In genomic region chr5:124744170-124744911, GRCh38 we compare ENCODE assay signal across 8 cellular contexts. TPM values are rescaled to one million over a fixed set of nuclear protein-coding genes. Genes with fewer than 3 reads are reported as not detected.
DNase-seq lines count a peak whose midpoint lies in the region; ATAC-seq and TF ChIP-seq lines count a peak whose summit lies in the region.

No MANE protein-coding gene starts in this region.

- no peak for ATAC-seq in activated CD8-positive, alpha-beta T cell treated with anti-CD3 and anti-CD28 coated beads for 36 hours
- no peak for ATAC-seq in GM18498 (IDR thresholded peaks at IDR 0.05; ENCODE audit: unreplicated experiment)

- H3K27me3 ChIP-seq in kidney epithelial cell (ENCODE audit: control insufficient read depth, insufficient read depth, low read length) = no peaks in the 10 kb centered on the region
- H3K27me3 ChIP-seq in subcutaneous abdominal adipose tissue (ENCODE audit: control insufficient read depth in 5 of 5, insufficient read depth in 4 of 5, low read length in 5 of 5) = peaks cover 0 to 2% (median 0%) of the 10 kb centered on the region in 5 donors

- peak overlapping the region; percentile 95 for H3K27ac ChIP-seq in subcutaneous abdominal adipose tissue (ENCODE audit: low read depth, low read length)

- H3K4me1 ChIP-seq in subcutaneous abdominal adipose tissue (ENCODE audit: control insufficient read depth in 5 of 5, insufficient read depth in 5 of 5, low read length in 5 of 5) = peaks cover 2 to 70% (median 64%) of the 10 kb centered on the region in 5 donors

- peaks cover 30% of the 10 kb centered on the region for H3K4me1 Mint-ChIP-seq in activated CD8-positive, alpha-beta T cell treated with anti-CD3 and anti-CD28 coated beads for 36 hours (ENCODE audit: low read depth)

- H3K36me3 ChIP-seq in kidney epithelial cell (ENCODE audit: control insufficient read depth, insufficient read depth, low read length) (no peaks in the 10 kb centered on the region), subcutaneous abdominal adipose tissue (ENCODE audit: control insufficient read depth in 5 of 5, insufficient read depth in 5 of 5, low read length in 5 of 5) (no peaks in the 10 kb centered on the region)

- H3K4me3 ChIP-seq in HFF-Myc (replicated peaks; ENCODE audit: low read depth, low read length) (peak overlapping the region; percentile 62), kidney epithelial cell (ENCODE audit: low read depth, low read length) (peak overlapping the region; percentile 80), subcutaneous abdominal adipose tissue (ENCODE audit: low read depth in 1 of 5, low read length in 5 of 5) (peak overlapping the region; percentile 76 to 86 (median 83))

- intact Hi-C loops in activated CD8-positive, alpha-beta T cell treated with anti-CD3 and anti-CD28 coated beads for 36 hours (cut with micrococcal nuclease) = no loop called here

- no peaks in the 10 kb centered on the region for H3K36me3 Mint-ChIP-seq in activated CD8-positive, alpha-beta T cell treated with anti-CD3 and anti-CD28 coated beads for 36 hours (ENCODE audit: low read depth)

- H3K4me3 Mint-ChIP-seq in activated CD8-positive, alpha-beta T cell treated with anti-CD3 and anti-CD28 coated beads for 36 hours = no peak overlapping the region

- no peak for DNase-seq in HFF-Myc (ENCODE audit: extremely low read depth, low read depth)
- peak; percentile 67 for DNase-seq in astrocyte of the hippocampus (ENCODE audit: low read depth, low spot score)
- DNase-seq in kidney epithelial cell (ENCODE audit: low read depth) = no peak
- no peak for DNase-seq in NCI-H446 treated with DMSO at 0.1 percent for 48 hours (lab: John Stamatoyannopoulos, UW)
- DNase-seq in Kasumi-1 (lab: John Stamatoyannopoulos, UW) = no peak
- DNase-seq in activated CD8-positive, alpha-beta T cell treated with anti-CD3 and anti-CD28 coated beads for 36 hours = no peak

- no peak for TF ChIP-seq CTCF in HFF-Myc (IDR thresholded peaks at IDR 0.05; ENCODE audit: low read depth, low read length, missing control alignments)
- no peak for TF ChIP-seq CTCF in kidney epithelial cell (IDR thresholded peaks at IDR 0.05; ENCODE audit: insufficient read depth, low read length, poor library complexity, severe bottlenecking)
- TF ChIP-seq CTCF in activated CD8-positive, alpha-beta T cell treated with anti-CD3 and anti-CD28 coated beads for 36 hours (IDR thresholded peaks at IDR 0.05) = no peak

- no peaks in the 10 kb centered on the region for H3K9me3 Mint-ChIP-seq in activated CD8-positive, alpha-beta T cell treated with anti-CD3 and anti-CD28 coated beads for 36 hours

- H3K9ac ChIP-seq in subcutaneous abdominal adipose tissue (ENCODE audit: low read length in 5 of 5) = peak overlapping the region; percentile 44 to 86 (median 66)

- POLR2A ChIA-PET in activated CD8-positive, alpha-beta T cell treated with anti-CD3 and anti-CD28 coated beads for 36 hours (lab: Charles Lee) = interaction anchor here (0.6 kb wide), 1 partner anchor 1652 kb away, joined by 3 read pairs; no protein-coding TSS in a partner anchor

- H3K27me3 Mint-ChIP-seq in activated CD8-positive, alpha-beta T cell treated with anti-CD3 and anti-CD28 coated beads for 36 hours = peaks cover 37% of the 10 kb centered on the region

- H3K9me3 ChIP-seq in subcutaneous abdominal adipose tissue (ENCODE audit: control insufficient read depth in 5 of 5, low read length in 5 of 5) = no peaks in the 10 kb centered on the region

- CTCF ChIA-PET in activated CD8-positive, alpha-beta T cell treated with anti-CD3 and anti-CD28 coated beads for 36 hours (lab: Charles Lee) = no interaction called here

- H3K27ac Mint-ChIP-seq in activated CD8-positive, alpha-beta T cell treated with anti-CD3 and anti-CD28 coated beads for 36 hours = no peak overlapping the region

RNA-seq across cellular contexts. Expression of gene ZNF608, which starts 2.1 kb away (rescaled TPM):
- 50.2 and 67.7 TPM in 2 replicates for total RNA-seq in kidney epithelial cell
- not detected for total RNA-seq in activated CD8-positive, alpha-beta T cell treated with anti-CD3 and anti-CD28 coated beads for 36 hours

Comparison
In these comparisons a context has a peak if more than half of its experiments do, and no peak if none do; other contexts are left out.
1. RNA of gene ZNF608, which starts 2.1 kb away (total RNA-seq): 50.2 to 67.7 TPM in kidney epithelial cell; not detected in activated CD8-positive, alpha-beta T cell treated with anti-CD3 and anti-CD28 coated beads for 36 hours; every median in the first group is over 10 times any median in the second.
2. Peak in every context shown above with its lines, with median percentiles within 50 percentile points of each other: H3K4me3 ChIP-seq.